ENCODE assay signal across 9 cellular contexts in the genomic region with DNA sequence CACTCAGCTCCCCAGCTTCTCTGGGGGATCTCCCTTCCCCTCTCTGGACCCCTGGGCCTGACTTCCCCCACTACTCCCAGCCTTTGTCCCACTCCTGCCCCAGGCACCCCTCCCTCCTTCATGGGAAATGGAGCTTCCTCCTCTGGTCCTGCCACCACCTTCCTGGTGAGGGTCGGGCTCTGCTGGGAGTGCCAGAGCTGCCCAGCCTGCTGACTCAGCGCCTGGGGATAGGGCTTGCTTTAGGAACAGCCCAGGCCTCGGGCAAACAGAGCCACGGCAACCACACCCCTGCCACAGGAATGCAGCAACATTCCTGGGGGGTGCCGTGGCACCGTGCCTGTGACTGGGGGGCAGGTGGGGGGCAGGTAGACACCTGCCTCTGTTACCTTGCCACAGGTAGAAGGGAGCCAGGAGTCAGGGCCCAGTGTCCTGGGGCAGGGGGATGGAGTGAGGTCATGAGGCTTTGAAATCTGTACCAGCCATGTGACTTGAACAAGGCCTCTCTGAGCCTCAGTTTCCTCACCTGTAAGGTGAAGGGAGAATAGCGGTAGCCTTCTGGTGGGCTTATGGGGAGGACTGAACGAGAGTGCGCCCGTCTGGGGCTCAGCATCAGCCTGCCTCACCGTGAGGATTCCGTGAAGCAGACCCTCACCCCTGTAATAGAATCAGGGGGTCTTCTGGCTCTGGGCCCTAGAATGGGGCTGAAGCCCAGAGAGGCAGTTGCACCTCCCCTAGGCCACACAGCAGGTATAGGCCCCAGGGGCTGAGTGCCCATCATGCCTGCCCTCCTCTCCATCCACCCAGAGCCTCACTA. TPM values are rescaled to one million over a fixed set of nuclear protein-coding genes. Genes with fewer than 3 reads are reported as not detected.
DNase-seq lines count a peak whose midpoint lies in the region; ATAC-seq and TF ChIP-seq lines count a peak whose summit lies in the region.
"Had no signal": no experiment of that assay in that cellular context is flagged by ENCODE, and none has a peak within 500 bp of the region (broad histone marks: within the 10 kb centered on the region; RNA-seq: fewer than 3 reads in every experiment).

No MANE protein-coding gene starts in this region.

- H3K79me2 ChIP-seq in trophoblast cell (ENCODE audit: control insufficient read depth, insufficient read depth, low read length, poor library complexity) = peaks cover 4% of the 10 kb centered on the region

- H2BK120ac ChIP-seq in trophoblast cell (ENCODE audit: insufficient read depth, low read length, poor library complexity) = peak overlapping the region; percentile 99

- H2BK5ac ChIP-seq in trophoblast cell (ENCODE audit: low read depth, low read length, poor library complexity) = peak overlapping the region; percentile 83

- H3K18ac ChIP-seq in trophoblast cell (ENCODE audit: low read length) = peak overlapping the region; percentile 94

- peak overlapping the region; percentile 96 for H2AK5ac ChIP-seq in trophoblast cell (ENCODE audit: low read length)

- H3K14ac ChIP-seq in trophoblast cell (ENCODE audit: low read length) = peak overlapping the region; percentile 96

- TF ChIP-seq CTCF in RWPE1 (conservative IDR thresholded peaks at IDR 0.05; ENCODE audit: low read depth) (no peak), esophagus squamous epithelium (IDR thresholded peaks at IDR 0.05) (no peak)

- peak in 1 of 4 donors; percentile 48 for TF ChIP-seq POLR2A in esophagus squamous epithelium (IDR thresholded peaks at IDR 0.05)

- H3K9me3 ChIP-seq in esophagus squamous epithelium (no peaks in the 10 kb centered on the region), trophoblast cell (ENCODE audit: insufficient read depth, low read depth, low read length) (peaks cover 4% of the 10 kb centered on the region)

- peak overlapping the region; percentile 57 for H2AFZ ChIP-seq in trophoblast cell (ENCODE audit: insufficient read depth, low read length, poor library complexity)

- WGBS in esophagus squamous epithelium, 2 donors = 42 to 50% methylated on average over 2 to 7 of the region's 12 CpGs
- WGBS in trophoblast cell (ENCODE audit: extremely low coverage, insufficient coverage, insufficient read length) = no CpG with 5 or more reads among the region's 12 CpGs

- H4K8ac ChIP-seq in trophoblast cell (ENCODE audit: low read depth, low read length) = peak overlapping the region; percentile 85

- H3K27ac ChIP-seq in RWPE1 = peak overlapping the region; percentile 98
- peak overlapping the region; percentile 88 to 93 (median 92) for H3K27ac ChIP-seq in esophagus squamous epithelium
- H3K27ac ChIP-seq in trophoblast cell (ENCODE audit: low read depth, low read length) = peak overlapping the region; percentile 60

- no peak overlapping the region for H3K9ac ChIP-seq in trophoblast cell (ENCODE audit: low read length)

- intact Hi-C loops in esophagus squamous epithelium (cut with DNase I) = no loop called here

- peak overlapping the region; percentile 99 for H2BK12ac ChIP-seq in trophoblast cell (ENCODE audit: low read length)

- no peak overlapping the region for H3K23ac ChIP-seq in trophoblast cell (ENCODE audit: low read length)

- ATAC-seq in HG02938 (IDR thresholded peaks at IDR 0.05; ENCODE audit: unreplicated experiment) = no peak
- no peak for ATAC-seq in GM19455 (IDR thresholded peaks at IDR 0.05; ENCODE audit: unreplicated experiment)

- DNase-seq in EH (ENCODE audit: low read depth) = peak; percentile 88
- DNase-seq in RWPE1 (ENCODE audit: low spot score) = peak; percentile 92
- DNase-seq in esophagus squamous epithelium (lab: John Stamatoyannopoulos, UW) = no peak
- peak; percentile 55 to 58 for DNase-seq in trophoblast cell
- DNase-seq in NCI-H2107 (lab: John Stamatoyannopoulos, UW) = no peak
- no peak for DNase-seq in NCI-H128 (lab: John Stamatoyannopoulos, UW; ENCODE audit: unreplicated experiment)
- DNase-seq: activated naive CD8-positive, alpha-beta T cell treated with anti-CD3 and anti-CD28 coated beads, Interleukin-2, amount 10 ng/mL, durations not matched to agents 7 days and 5 days had no signal

- H4K91ac ChIP-seq in trophoblast cell (ENCODE audit: low read depth, low read length) = peak overlapping the region; percentile 97

- H3K36me3 ChIP-seq in esophagus squamous epithelium (no peaks in the 10 kb centered on the region), trophoblast cell (ENCODE audit: control insufficient read depth in 1 of 2, insufficient read depth in 2 of 2, low read length in 2 of 2) (no peaks in the 10 kb centered on the region)

- H3K4me3 ChIP-seq in esophagus squamous epithelium (peak overlapping the region in 1 of 4 donors; percentile 6), trophoblast cell (ENCODE audit: low read depth, low read length) (no peak overlapping the region)

- peaks cover 27% of the 10 kb centered on the region for H3K79me1 ChIP-seq in trophoblast cell (ENCODE audit: low read length)

- peak overlapping the region; percentile 32 for H4K12ac ChIP-seq in trophoblast cell (ENCODE audit: low read depth, low read length)

- peak overlapping the region; percentile 4 for H3K4me2 ChIP-seq in trophoblast cell (ENCODE audit: low read length)

- H3K4me1 ChIP-seq in esophagus squamous epithelium = peaks cover 51 to 88% (median 54%) of the 10 kb centered on the region in 3 donors
- H3K4me1 ChIP-seq in trophoblast cell (ENCODE audit: control insufficient read depth in 1 of 2, insufficient read depth in 2 of 2, low read length in 2 of 2) = peaks cover 23 to 39% of the 10 kb centered on the region in 2 experiments

- peak overlapping the region; percentile 92 for H3K4ac ChIP-seq in trophoblast cell (ENCODE audit: low read depth, low read length)

- POLR2A ChIA-PET in RWPE1 (lab: Yijun Ruan, JAX; ENCODE audit: low non-redundant PET) = interaction anchor here (0.9 kb wide), 1 partner anchor 11 kb away, joined by 3 read pairs; no protein-coding TSS in a partner anchor

- CTCF ChIA-PET in RWPE1 (lab: Yijun Ruan, JAX) = interaction anchor here (1.3 kb wide), 1 partner anchor 17 kb away, joined by 3 read pairs; a partner anchor contains a TSS

- H3K27me3 ChIP-seq in esophagus squamous epithelium (no peaks in the 10 kb centered on the region), trophoblast cell (ENCODE audit: insufficient read depth, low read length) (no peaks in the 10 kb centered on the region)

RNA-seq across cellular contexts. Expression of a gene that starts 17.8 kb away (rescaled TPM):
- total RNA-seq in esophagus squamous epithelium = 100 to 1,000 TPM in 3 of 4 donors, 10 to 100 TPM in 1; 87.5 to 225 (median 137) TPM
- polyA plus RNA-seq in trophoblast cell (2013) = 27.6 and 30.3 TPM in 2 replicates
- total RNA-seq: activated naive CD8-positive, alpha-beta T cell treated with anti-CD3 and anti-CD28 coated beads, Interleukin-2, amount 10 ng/mL, durations not matched to agents 7 days and 5 days had no signal

RNA-seq across cellular contexts. Expression of a gene that starts 38.8 kb away (rescaled TPM):
- total RNA-seq in esophagus squamous epithelium = 10 to 100 TPM; 15.8 to 27.1 (median 20.6) TPM
- 10.9 and 12.8 TPM in 2 replicates for polyA plus RNA-seq in trophoblast cell (2013)

Comparison
In these comparisons a context has a peak if more than half of its experiments do, and no peak if none do; other contexts are left out.
1. DNase-seq: peak in EH (single experiment), RWPE1 (single experiment) and trophoblast cell (2 of 2); none in esophagus squamous epithelium (single experiment), NCI-H2107 (single experiment) and NCI-H128 (single experiment).
2. Peak in every context shown above with its lines, with median percentiles within 50 percentile points of each other: H3K27ac ChIP-seq.